9 cellular contexts compared by ENCODE assay signal in the genomic region with DNA sequence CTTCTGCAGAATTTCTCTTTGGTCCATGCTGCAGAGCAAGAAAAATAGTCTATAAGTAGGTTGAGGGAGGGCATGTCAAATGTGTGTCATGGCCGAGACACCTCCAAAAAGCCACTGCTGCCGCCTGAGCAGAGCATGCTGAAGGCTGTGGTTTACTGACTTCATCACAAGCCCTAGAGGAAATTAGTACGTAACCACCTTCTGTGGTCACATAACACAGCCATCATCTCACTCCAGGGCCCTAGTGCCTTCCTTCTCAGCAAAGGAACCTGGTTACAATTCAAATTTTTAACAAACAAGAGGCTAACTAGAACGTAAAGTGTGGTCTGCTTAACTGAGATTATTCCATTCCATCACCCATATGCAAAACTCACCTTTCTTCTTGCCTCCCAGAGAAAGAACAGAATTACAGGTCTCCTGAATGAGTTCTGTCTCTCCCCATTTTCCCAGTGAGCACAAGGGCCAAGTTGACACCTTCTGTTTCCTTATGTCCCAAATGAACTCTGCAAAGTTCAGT. TPM values are rescaled to one million over a fixed set of nuclear protein-coding genes. Genes with fewer than 3 reads are reported as not detected.
DNase-seq lines count a peak whose midpoint lies in the region; ATAC-seq, FAIRE-seq and TF ChIP-seq lines count a peak whose summit lies in the region.
"Had no signal": no experiment of that assay in that cellular context is flagged by ENCODE, and none has a peak within 500 bp of the region (broad histone marks: within the 10 kb centered on the region; RNA-seq: fewer than 3 reads in every experiment).

A gene (minus strand): TSS at position 116 of the 517 bp plus-strand sequence.

- no peaks in the 10 kb centered on the region for H3K9me3 Mint-ChIP-seq in progenitor cell of endocrine pancreas (ENCODE audit: low read depth)

- no peak for TF ChIP-seq CTCF in progenitor cell of endocrine pancreas (IDR thresholded peaks at IDR 0.05; ENCODE audit: unreplicated experiment)

- no peaks in the 10 kb centered on the region for H3K36me3 Mint-ChIP-seq in progenitor cell of endocrine pancreas (ENCODE audit: insufficient read depth)

- peak; percentile 96 for FAIRE-seq in GM18507 (lab: Jason Lieb, UNC)
- FAIRE-seq: endometrium had no signal

- ATAC-seq in HG02840 (IDR thresholded peaks at IDR 0.05; ENCODE audit: low FRiP score, unreplicated experiment): peak; percentile 91

- DNase-seq in GM18507 (ENCODE audit: extremely low spot score, insufficient read length, low read depth) (peak; percentile 29), OCI-M1 (lab: John Stamatoyannopoulos, UW) (peak; percentile 95), glomerular visceral epithelial cell (ENCODE audit: extremely low spot score) (peak; percentile 85), DMS 273 (lab: John Stamatoyannopoulos, UW; ENCODE audit: unreplicated experiment) (no peak), progenitor cell of endocrine pancreas (ENCODE audit: low spot score, unreplicated experiment) (no peak)
- peak; percentile 76 to 82 for DNase-seq in activated T-cell treated with anti-CD3 and anti-CD28 coated beads, Interleukin-2, amount 50 U/mL, for 48 hours
- DNase-seq in stimulated activated CD4-positive, alpha-beta T cell treated with anti-CD3 and anti-CD28 coated beads, Interleukin-2, amount 100 ng/mL, for 24 hours: peak; percentile 75 to 76

- H3K4me3 Mint-ChIP-seq in progenitor cell of endocrine pancreas (ENCODE audit: low read depth): no peak within 1 kb of the TSS

- no peaks in the 10 kb centered on the region for H3K4me1 Mint-ChIP-seq in progenitor cell of endocrine pancreas (ENCODE audit: low read depth)

- H3K27me3 Mint-ChIP-seq in progenitor cell of endocrine pancreas: no peaks in the 10 kb centered on the region

- no peak within 1 kb of the TSS for H3K27ac Mint-ChIP-seq in progenitor cell of endocrine pancreas

RNA-seq across cellular contexts. Expression of the gene that starts here (rescaled TPM):
- total RNA-seq in progenitor cell of endocrine pancreas: not detected in 2 replicates

Comparison
In these comparisons a context has a peak if more than half of its experiments do, and no peak if none do; other contexts are left out.
1. DNase-seq: peak in GM18507 (single experiment), OCI-M1 (single experiment), activated T-cell treated with anti-CD3 and anti-CD28 coated beads, Interleukin-2, amount 50 U/mL, for 48 hours (2 of 2), glomerular visceral epithelial cell (single experiment) and stimulated activated CD4-positive, alpha-beta T cell treated with anti-CD3 and anti-CD28 coated beads, Interleukin-2, amount 100 ng/mL, for 24 hours (2 of 2); none in DMS 273 (single experiment) and progenitor cell of endocrine pancreas (single experiment).